Comparison of ENCODE assay signal across 28 cellular contexts in the genomic region with DNA sequence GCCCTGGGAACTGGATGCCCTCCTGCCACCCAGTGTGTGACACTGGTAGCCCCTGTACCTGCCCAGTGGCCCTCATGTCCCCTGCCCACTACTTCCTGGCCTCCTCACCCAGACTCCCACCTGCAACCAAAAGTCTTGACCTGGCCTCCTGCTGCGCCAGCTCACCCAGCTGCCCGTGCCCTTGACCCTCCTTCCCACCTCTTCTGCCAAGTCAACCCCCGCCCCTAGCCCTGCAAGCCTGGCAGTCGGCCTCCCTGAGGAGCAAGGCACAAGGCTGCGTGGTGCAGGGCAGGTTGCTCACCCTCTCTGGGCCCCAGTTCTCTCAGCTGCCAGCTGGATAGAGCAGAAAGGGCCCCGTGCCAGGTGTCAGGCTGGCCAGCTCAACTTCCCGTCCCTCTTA. TPM values are rescaled to one million over a fixed set of nuclear protein-coding genes. Genes with fewer than 3 reads are reported as not detected.
DNase-seq lines count a peak whose midpoint lies in the region; ATAC-seq, FAIRE-seq and TF ChIP-seq lines count a peak whose summit lies in the region.
"Had no signal": no experiment of that assay in that cellular context is flagged by ENCODE, and none has a peak within 500 bp of the region (broad histone marks: within the 10 kb centered on the region; RNA-seq: fewer than 3 reads in every experiment).

No MANE protein-coding gene starts in this region.

- H3K9me3 ChIP-seq in IMR-90 (ENCODE audit: control insufficient read depth, insufficient read depth, low read length) = no peaks in the 10 kb centered on the region
- no peaks in the 10 kb centered on the region for H3K9me3 ChIP-seq in kidney (ENCODE audit: control insufficient read depth in 1 of 2, low read length in 2 of 2)
- H3K9me3 ChIP-seq: adrenal gland, colonic mucosa, HAP-1, upper lobe of left lung had no signal

- H4K20me1 ChIP-seq in IMR-90 (ENCODE audit: insufficient read depth, low read length) = no peaks in the 10 kb centered on the region

- no peak overlapping the region for H2BK15ac ChIP-seq in IMR-90 (ENCODE audit: low read depth, low read length)

- H2BK5ac ChIP-seq in IMR-90 (ENCODE audit: low read depth, low read length, poor library complexity, severe bottlenecking) = no peak overlapping the region

- no peaks in the 10 kb centered on the region for H3K36me3 Mint-ChIP-seq in activated naive CD4-positive, alpha-beta T cell treated with anti-CD3 and anti-CD28 coated beads, Interleukin-2, amount 50 U/mL, for 24 hours
- peaks cover 14 to 25% of the 10 kb centered on the region in 2 donors for H3K36me3 Mint-ChIP-seq in stimulated activated naive B cell treated with anti-CD40 and anti-IgM and Interleukin-4, amounts not matched to agents 10 μg/mL and 1 μg/mL and 100 μg/mL, for 72 hours

- no peak overlapping the region for H3K4me2 ChIP-seq in IMR-90 (ENCODE audit: low read depth, low read length)

- intact Hi-C loops in IMR-90 (cut with micrococcal nuclease) = no loop called here
- intact Hi-C loops in kidney (cut with DNase I) = no loop called here

- H3K4me3 ChIP-seq in IMR-90 (ENCODE audit: insufficient read depth, low read depth, low read length) (no peak overlapping the region), kidney (ENCODE audit: low read length in 2 of 2) (no peak overlapping the region)
- H3K4me3 ChIP-seq: adrenal gland, colonic mucosa, GM12878, HAP-1, upper lobe of left lung had no signal

- no peak overlapping the region for H4K8ac ChIP-seq in IMR-90 (ENCODE audit: low read depth in 2 of 2, low read length in 2 of 2)

- CTCF ChIA-PET in IMR-90 (lab: Yijun Ruan, JAX) = no interaction called here

- H3K14ac ChIP-seq in IMR-90 (replicated peaks; ENCODE audit: low read depth, low read length) = no peak overlapping the region

- in situ Hi-C loops in IMR-90 (cut with MboI; ENCODE audit: low sequenced_read_pairs) = no loop called here

- no peak overlapping the region for H3K18ac ChIP-seq in IMR-90 (ENCODE audit: low read depth, low read length)

- H3K27ac Mint-ChIP-seq in activated naive CD4-positive, alpha-beta T cell treated with anti-CD3 and anti-CD28 coated beads, Interleukin-2, amount 50 U/mL, for 24 hours = peak overlapping the region; percentile 90
- H3K27ac Mint-ChIP-seq in stimulated activated naive B cell treated with anti-CD40 and anti-IgM and Interleukin-4, amounts not matched to agents 10 μg/mL and 1 μg/mL and 100 μg/mL, for 72 hours = peak overlapping the region; percentile 82
- H3K27ac Mint-ChIP-seq: effector memory CD8-positive, alpha-beta T cell had no signal

- no peak overlapping the region for H4K5ac ChIP-seq in IMR-90 (ENCODE audit: low read depth, low read length)

- WGBS in IMR-90 (ENCODE audit: extremely low coverage in 2 of 2, insufficient read length in 1 of 2), 2 experiments = 73% methylated on average over 3 of the region's 7 CpGs; no CpG with 5 or more reads in 1 of the 2 experiments

- no peak for TF ChIP-seq CTCF in IMR-90 (conservative IDR thresholded peaks at IDR 0.05; ENCODE audit: low read depth, low read length)
- TF ChIP-seq CTCF in kidney (IDR thresholded peaks at IDR 0.05; ENCODE audit: borderline replicate concordance, extremely low read depth, insufficient read depth) = no peak

- dilution Hi-C loops in IMR-90 (cut with HindIII; ENCODE audit: low sequenced_read_pairs, unreplicated experiment) = no loop called here

- no peak overlapping the region for H3K56ac ChIP-seq in IMR-90 (ENCODE audit: extremely low read depth, insufficient read depth, low read length)

- no peak overlapping the region for H2AFZ ChIP-seq in IMR-90 (replicated peaks; ENCODE audit: low read length, poor library complexity)

- H2BK120ac ChIP-seq in IMR-90 (ENCODE audit: low read depth, low read length) = no peak overlapping the region

- H3K79me1 ChIP-seq in IMR-90 (ENCODE audit: low read depth in 1 of 2, low read length in 2 of 2) = no peaks in the 10 kb centered on the region

- H3K27ac ChIP-seq in IMR-90 (ENCODE audit: insufficient read depth, low read length) (no peak overlapping the region), kidney (ENCODE audit: low read depth in 2 of 2, low read length in 2 of 2) (no peak overlapping the region)
- H3K27ac ChIP-seq: adrenal gland, brain microvascular endothelial cell, colonic mucosa, upper lobe of left lung had no signal

- no TSS peak for BruUV-seq in IMR-90 (replicated peaks; lab: Mats Ljungman, UMichigan)

- H2BK20ac ChIP-seq in IMR-90 (ENCODE audit: low read depth, low read length) = no peak overlapping the region

- no peaks in the 10 kb centered on the region for H3K27me3 Mint-ChIP-seq in activated naive CD4-positive, alpha-beta T cell treated with anti-CD3 and anti-CD28 coated beads, Interleukin-2, amount 50 U/mL, for 24 hours
- no peaks in the 10 kb centered on the region for H3K27me3 Mint-ChIP-seq in stimulated activated naive B cell treated with anti-CD40 and anti-IgM and Interleukin-4, amounts not matched to agents 10 μg/mL and 1 μg/mL and 100 μg/mL, for 72 hours

- no peaks in the 10 kb centered on the region; the same call in 1 of the 2 replicates for H3K27me3 ChIP-seq in IMR-90 (ENCODE audit: control insufficient read depth, insufficient read depth, low read length)
- H3K27me3 ChIP-seq: adrenal gland, colonic mucosa, upper lobe of left lung had no signal

- peak overlapping the region; percentile 55 for H2AK9ac ChIP-seq in IMR-90 (replicated peaks; ENCODE audit: low read depth, low read length, poor library complexity)

- H3K9ac ChIP-seq in IMR-90 (ENCODE audit: low read depth, low read length) (no peak overlapping the region), kidney (ENCODE audit: low read length in 2 of 2) (no peak overlapping the region)

- FAIRE-seq in kidney (lab: Jason Lieb, UNC) = no peak
- FAIRE-seq in GM12891 (lab: Jason Lieb, UNC) = no peak
- FAIRE-seq: frontal cortex, GM12878, RCC 7860 had no signal

- H3K23ac ChIP-seq in IMR-90 (ENCODE audit: low read depth, low read length) = no peak overlapping the region

- no peak for TF ChIP-seq RAD21 in IMR-90 (IDR thresholded peaks at IDR 0.05; ENCODE audit: low read length)

- H3K4me3 Mint-ChIP-seq in activated naive CD4-positive, alpha-beta T cell treated with anti-CD3 and anti-CD28 coated beads, Interleukin-2, amount 50 U/mL, for 24 hours = no peak overlapping the region
- H3K4me3 Mint-ChIP-seq in stimulated activated naive B cell treated with anti-CD40 and anti-IgM and Interleukin-4, amounts not matched to agents 10 μg/mL and 1 μg/mL and 100 μg/mL, for 72 hours = peak overlapping the region in 1 of 2 donors; percentile 4
- H3K4me3 Mint-ChIP-seq: effector memory CD8-positive, alpha-beta T cell had no signal

- TF ChIP-seq POLR2A in IMR-90 (IDR thresholded peaks at IDR 0.05; ENCODE audit: low read depth, low read length) (no peak), GM12891 (IDR thresholded peaks at IDR 0.05; ENCODE audit: low read depth, low read length) (no peak)

- H2AK5ac ChIP-seq in IMR-90 (ENCODE audit: low read depth, low read length) = no peak overlapping the region; the same call in 1 of the 2 replicates

- no peak overlapping the region for H4K91ac ChIP-seq in IMR-90 (ENCODE audit: insufficient read depth, low read depth, low read length)

- ATAC-seq in IMR-90 (ENCODE audit: low read depth) = no peak
- peak in 1 of 2 donors; percentile 17 for ATAC-seq in stimulated activated naive B cell treated with anti-CD40 and anti-IgM and Interleukin-4, amounts not matched to agents 10 μg/mL and 1 μg/mL and 100 μg/mL, for 72 hours (replicated peaks)
- ATAC-seq in GM19467 (IDR thresholded peaks at IDR 0.05; ENCODE audit: unreplicated experiment) = no peak
- no peak for ATAC-seq in GM21360 (IDR thresholded peaks at IDR 0.05; ENCODE audit: unreplicated experiment)
- ATAC-seq: effector memory CD8-positive, alpha-beta T cell had no signal

- H3K4me1 ChIP-seq in IMR-90 (ENCODE audit: control insufficient read depth, insufficient read depth, low read length) (no peaks in the 10 kb centered on the region), kidney (ENCODE audit: control insufficient read depth in 1 of 2, insufficient read depth in 1 of 2, low read depth in 1 of 2, low read length in 2 of 2) (no peaks in the 10 kb centered on the region)
- H3K4me1 ChIP-seq: adrenal gland, HAP-1, upper lobe of left lung had no signal

- peaks cover 20% of the 10 kb centered on the region for H3K4me1 Mint-ChIP-seq in activated naive CD4-positive, alpha-beta T cell treated with anti-CD3 and anti-CD28 coated beads, Interleukin-2, amount 50 U/mL, for 24 hours
- H3K4me1 Mint-ChIP-seq in stimulated activated naive B cell treated with anti-CD40 and anti-IgM and Interleukin-4, amounts not matched to agents 10 μg/mL and 1 μg/mL and 100 μg/mL, for 72 hours = peaks cover 27 to 32% of the 10 kb centered on the region in 2 donors

- H3K9me1 ChIP-seq in IMR-90 (ENCODE audit: insufficient read depth, low read length) = peaks cover 6% of the 10 kb centered on the region; the same call in 1 of the 2 replicates

- no peak overlapping the region for H3K4ac ChIP-seq in IMR-90 (ENCODE audit: low read depth, low read length)

- H3K36me3 ChIP-seq in IMR-90 (ENCODE audit: control insufficient read depth, insufficient read depth, low read length) = no peaks in the 10 kb centered on the region
- H3K36me3 ChIP-seq in kidney (ENCODE audit: control insufficient read depth in 1 of 2, insufficient read depth in 2 of 2, low read length in 2 of 2) = no peaks in the 10 kb centered on the region
- H3K36me3 ChIP-seq: adrenal gland, brain microvascular endothelial cell, colonic mucosa, HAP-1, upper lobe of left lung had no signal

- DNase-seq in activated naive CD4-positive, alpha-beta T cell treated with anti-CD3 and anti-CD28 coated beads, Interleukin-2, amount 50 U/mL, for 16 hours = no peak
- no peak for DNase-seq in IMR-90
- peak; percentile 50 for DNase-seq in kidney
- no peak for DNase-seq in stimulated activated naive B cell treated with anti-CD40 and anti-IgM and Interleukin-4, amounts not matched to agents 10 μg/mL and 1 μg/mL and 100 μg/mL, for 72 hours
- DNase-seq in GM12891 (ENCODE audit: insufficient read length, low spot score) = no peak
- DNase-seq: activated CD4-positive, alpha-beta T cell treated with anti-CD3 and anti-CD28 coated beads for 48 hours; activated CD8-positive, alpha-beta memory T cell treated with anti-CD3 and anti-CD28 coated beads, Interleukin-2, amount 50 U/mL, for 48 hours; activated effector memory CD4-positive, alpha-beta T cell treated with Interleukin-2 at 50 U/mL for 16 hours; adrenal gland; brain microvascular endothelial cell; colonic mucosa; effector memory CD8-positive, alpha-beta T cell; hypothalamus; Kasumi-1; NCI-H2171; NCI-H526; stimulated activated CD8-positive, alpha-beta memory T cell treated with anti-CD3 and anti-CD28 coated beads, Interleukin-4, amount 100 ng/mL, for 48 hours; T-helper 2 cell had no signal

- POLR2A ChIA-PET in IMR-90 (lab: Charles Lee; ENCODE audit: unreplicated experiment) = no interaction called here

- no peaks in the 10 kb centered on the region for H3K9me3 Mint-ChIP-seq in activated naive CD4-positive, alpha-beta T cell treated with anti-CD3 and anti-CD28 coated beads, Interleukin-2, amount 50 U/mL, for 24 hours
- no peaks in the 10 kb centered on the region for H3K9me3 Mint-ChIP-seq in stimulated activated naive B cell treated with anti-CD40 and anti-IgM and Interleukin-4, amounts not matched to agents 10 μg/mL and 1 μg/mL and 100 μg/mL, for 72 hours
- H3K9me3 Mint-ChIP-seq: effector memory CD8-positive, alpha-beta T cell had no signal

RNA-seq across cellular contexts. Expression of a gene that starts 12.3 kb away (rescaled TPM):
- total RNA-seq in IMR-90 (2012; rRNA removed) (9.5 and 10.3 TPM in 2 replicates), kidney (8.0 TPM)
- polyA plus RNA-seq in IMR-90 (2012; rRNA removed) (12.6 and 14.1 TPM in 2 replicates), kidney (ENCODE audit: insufficient read depth, low read depth, low replicate concordance) (4.9 TPM)
- polyA plus RNA-seq in IMR-90 (2012; cell fraction: cytosol; rRNA removed) = 7.5 and 10.0 TPM in 2 replicates
- 16.3 and 36.3 TPM in 2 replicates for polyA plus RNA-seq in IMR-90 (2012; cell fraction: nucleus; rRNA removed; ENCODE audit: low replicate concordance)
- 3.9 TPM for polyA plus RNA-seq in GM12891 (2012; ENCODE audit: low read depth, missing spikeins)
- polyA plus RNA-seq: neural cell had no signal

RNA-seq across cellular contexts. Expression of a gene that starts 29.9 kb away (rescaled TPM):
- under 0.01 TPM in 1 of 2 replicates, not detected in the other for total RNA-seq in IMR-90 (2012; rRNA removed)
- 0.13 and 0.14 TPM in 2 replicates for polyA plus RNA-seq in IMR-90 (2012; rRNA removed)
- polyA plus RNA-seq in IMR-90 (2012; cell fraction: cytosol; rRNA removed) = 0.05 TPM in 1 of 2 replicates, not detected in the other
- polyA plus RNA-seq in IMR-90 (2012; cell fraction: nucleus; rRNA removed; ENCODE audit: low replicate concordance) = 0.14 and 0.22 TPM in 2 replicates
- total RNA-seq in kidney = 8.4 TPM
- polyA plus RNA-seq in kidney (ENCODE audit: insufficient read depth, low read depth, low replicate concordance) = 7.0 TPM
- polyA plus RNA-seq in GM12891 (2012; ENCODE audit: low read depth, missing spikeins) = 20.8 TPM
- total RNA-seq: Daoy had no signal
